12 cellular contexts compared by ENCODE assay signal in genomic region chr4:120725639-120726585, GRCh38.
"Had no signal": no experiment of that assay in that cellular context is flagged by ENCODE, and none has a peak within 500 bp of the region (broad histone marks: within the 10 kb centered on the region; RNA-seq: fewer than 3 reads in every experiment).

No MANE protein-coding gene starts in this region.

- H3K36me3 Mint-ChIP-seq: stimulated activated naive B cell treated with anti-CD40 and anti-IgM and Interleukin-4, amounts not matched to agents 10 μg/mL and 1 μg/mL and 100 μg/mL, for 72 hours; T-cell had no signal

- DNase-seq: activated naive CD4-positive, alpha-beta T cell; activated T-cell treated with anti-CD3 and anti-CD28 coated beads for 4 hours; dorsolateral prefrontal cortex; esophagus squamous epithelium; hypothalamus; left cardiac atrium; stimulated activated CD4-positive, alpha-beta T cell treated with anti-CD3 and anti-CD28 coated beads, Interleukin-2, amount 100 ng/mL, for 48 hours; stimulated activated naive B cell treated with anti-CD40 and anti-IgM and Interleukin-4, amounts not matched to agents 10 μg/mL and 1 μg/mL and 100 μg/mL, for 72 hours; T-cell; T-helper 9 cell; tibial artery had no signal

- H3K27ac ChIP-seq: dorsolateral prefrontal cortex, esophagus squamous epithelium, tibial artery had no signal

- ATAC-seq: T-cell had no signal

- H3K36me3 ChIP-seq: esophagus squamous epithelium, tibial artery had no signal

- H3K27me3 ChIP-seq: dorsolateral prefrontal cortex, esophagus squamous epithelium, tibial artery had no signal

- H3K4me1 ChIP-seq: esophagus squamous epithelium, tibial artery had no signal

- H3K4me3 ChIP-seq: dorsolateral prefrontal cortex, esophagus squamous epithelium, lung, tibial artery had no signal

- H3K9me3 Mint-ChIP-seq: stimulated activated naive B cell treated with anti-CD40 and anti-IgM and Interleukin-4, amounts not matched to agents 10 μg/mL and 1 μg/mL and 100 μg/mL, for 72 hours; T-cell had no signal

- H3K27me3 Mint-ChIP-seq: stimulated activated naive B cell treated with anti-CD40 and anti-IgM and Interleukin-4, amounts not matched to agents 10 μg/mL and 1 μg/mL and 100 μg/mL, for 72 hours had no signal

- H3K27ac Mint-ChIP-seq: stimulated activated naive B cell treated with anti-CD40 and anti-IgM and Interleukin-4, amounts not matched to agents 10 μg/mL and 1 μg/mL and 100 μg/mL, for 72 hours; T-cell had no signal

- H3K4me1 Mint-ChIP-seq: stimulated activated naive B cell treated with anti-CD40 and anti-IgM and Interleukin-4, amounts not matched to agents 10 μg/mL and 1 μg/mL and 100 μg/mL, for 72 hours; T-cell had no signal

- H3K9me3 ChIP-seq: esophagus squamous epithelium, tibial artery had no signal

- H3K4me3 Mint-ChIP-seq: stimulated activated naive B cell treated with anti-CD40 and anti-IgM and Interleukin-4, amounts not matched to agents 10 μg/mL and 1 μg/mL and 100 μg/mL, for 72 hours; T-cell had no signal
